Comparison of ENCODE assay signal across 18 cellular contexts in genomic region chr13:111298214-111298975, GRCh38. TPM values are rescaled to one million over a fixed set of nuclear protein-coding genes. Genes with fewer than 3 reads are reported as not detected.
DNase-seq lines count a peak whose midpoint lies in the region; ATAC-seq, FAIRE-seq and TF ChIP-seq lines count a peak whose summit lies in the region.
"Had no signal": no experiment of that assay in that cellular context is flagged by ENCODE, and none has a peak within 500 bp of the region (broad histone marks: within the 10 kb centered on the region; RNA-seq: fewer than 3 reads in every experiment).

No MANE protein-coding gene starts in this region.

- POLR2A ChIA-PET in activated CD4-positive, alpha-beta memory T cell treated with anti-CD3 and anti-CD28 coated beads, Interleukin-2, amount 10 ng/mL, durations not matched to agents 7 days and 5 days (lab: Charles Lee), result no interaction called here
- POLR2A ChIA-PET in activated CD4-positive, alpha-beta memory T cell treated with anti-CD3 and anti-CD28 coated beads for 36 hours (lab: Charles Lee), result no interaction called here

- no peaks in the 10 kb centered on the region for H3K27me3 Mint-ChIP-seq in activated CD4-positive, alpha-beta memory T cell treated with anti-CD3 and anti-CD28 coated beads, Interleukin-2, amount 10 ng/mL, durations not matched to agents 7 days and 5 days
- H3K27me3 Mint-ChIP-seq in activated CD4-positive, alpha-beta memory T cell treated with anti-CD3 and anti-CD28 coated beads for 36 hours, result no peaks in the 10 kb centered on the region
- H3K27me3 Mint-ChIP-seq in stimulated activated memory B cell treated with anti-CD40 and anti-IgM and Interleukin-4, amounts not matched to agents 10 μg/mL and 1 μg/mL and 100 μg/mL, for 72 hours, result no peaks in the 10 kb centered on the region
- no peaks in the 10 kb centered on the region for H3K27me3 Mint-ChIP-seq in activated T-cell treated with anti-CD3 and anti-CD28 coated beads, Interleukin-2, amount 50 U/mL, for 72 hours (ENCODE audit: low read depth)
- H3K27me3 Mint-ChIP-seq: CD4-positive, alpha-beta memory T cell had no signal

- intact Hi-C loops in activated CD4-positive, alpha-beta memory T cell treated with anti-CD3 and anti-CD28 coated beads for 36 hours (cut with micrococcal nuclease), result no loop called here
- intact Hi-C loops in kidney (cut with DNase I), result no loop called here

- no peak overlapping the region for H3K4me3 Mint-ChIP-seq in activated CD4-positive, alpha-beta memory T cell treated with anti-CD3 and anti-CD28 coated beads, Interleukin-2, amount 10 ng/mL, durations not matched to agents 7 days and 5 days
- no peak overlapping the region for H3K4me3 Mint-ChIP-seq in activated CD4-positive, alpha-beta memory T cell treated with anti-CD3 and anti-CD28 coated beads for 36 hours
- H3K4me3 Mint-ChIP-seq in stimulated activated memory B cell treated with anti-CD40 and anti-IgM and Interleukin-4, amounts not matched to agents 10 μg/mL and 1 μg/mL and 100 μg/mL, for 72 hours, result no peak overlapping the region
- H3K4me3 Mint-ChIP-seq in activated T-cell treated with anti-CD3 and anti-CD28 coated beads, Interleukin-2, amount 50 U/mL, for 72 hours, result no peak overlapping the region
- H3K4me3 Mint-ChIP-seq: CD14-positive monocyte; CD4-positive, alpha-beta memory T cell; GM23338; HFFc6 had no signal

- no peaks in the 10 kb centered on the region for H3K27me3 ChIP-seq in thymus (ENCODE audit: control insufficient read depth, insufficient read depth)
- H3K27me3 ChIP-seq: BLaER1 had no signal

- TF ChIP-seq CTCF in kidney (IDR thresholded peaks at IDR 0.05; ENCODE audit: borderline replicate concordance, extremely low read depth, insufficient read depth), result no peak

- H3K4me3 ChIP-seq in kidney (ENCODE audit: low read length in 2 of 2) (no peak overlapping the region), thymus (ENCODE audit: low read length) (no peak overlapping the region)
- H3K4me3 ChIP-seq: BLaER1, GM23338 had no signal

- H3K27ac Mint-ChIP-seq in activated CD4-positive, alpha-beta memory T cell treated with anti-CD3 and anti-CD28 coated beads, Interleukin-2, amount 10 ng/mL, durations not matched to agents 7 days and 5 days, result no peak overlapping the region
- H3K27ac Mint-ChIP-seq in activated CD4-positive, alpha-beta memory T cell treated with anti-CD3 and anti-CD28 coated beads for 36 hours, result no peak overlapping the region
- H3K27ac Mint-ChIP-seq in stimulated activated memory B cell treated with anti-CD40 and anti-IgM and Interleukin-4, amounts not matched to agents 10 μg/mL and 1 μg/mL and 100 μg/mL, for 72 hours, result no peak overlapping the region
- H3K27ac Mint-ChIP-seq in activated T-cell treated with anti-CD3 and anti-CD28 coated beads, Interleukin-2, amount 50 U/mL, for 72 hours, result no peak overlapping the region
- H3K27ac Mint-ChIP-seq: CD14-positive monocyte; CD4-positive, alpha-beta memory T cell; GM23338; HFFc6 had no signal

- 92% methylated on average over 13 of the region's 13 CpGs for WGBS in thymus

- CTCF ChIA-PET in activated CD4-positive, alpha-beta memory T cell treated with anti-CD3 and anti-CD28 coated beads, Interleukin-2, amount 10 ng/mL, durations not matched to agents 7 days and 5 days (lab: Charles Lee), result no interaction called here
- CTCF ChIA-PET in activated CD4-positive, alpha-beta memory T cell treated with anti-CD3 and anti-CD28 coated beads for 36 hours (lab: Charles Lee), result no interaction called here

- ATAC-seq in stimulated activated memory B cell treated with anti-CD40 and anti-IgM and Interleukin-4, amounts not matched to agents 10 μg/mL and 1 μg/mL and 100 μg/mL, for 72 hours, result no peak
- ATAC-seq in activated T-cell treated with anti-CD3 and anti-CD28 coated beads, Interleukin-2, amount 50 U/mL, for 72 hours (replicated peaks in 1 of 2), result no peak
- ATAC-seq: GM23338, HCT116 had no signal

- H3K4me1 ChIP-seq in kidney (ENCODE audit: control insufficient read depth in 1 of 2, insufficient read depth in 1 of 2, low read depth in 1 of 2, low read length in 2 of 2) (no peaks in the 10 kb centered on the region), thymus (ENCODE audit: control insufficient read depth, insufficient read depth, low read length) (peaks cover 7% of the 10 kb centered on the region)

- peaks cover 27% of the 10 kb centered on the region for H3K4me1 Mint-ChIP-seq in activated CD4-positive, alpha-beta memory T cell treated with anti-CD3 and anti-CD28 coated beads, Interleukin-2, amount 10 ng/mL, durations not matched to agents 7 days and 5 days
- peaks cover 20% of the 10 kb centered on the region for H3K4me1 Mint-ChIP-seq in activated CD4-positive, alpha-beta memory T cell treated with anti-CD3 and anti-CD28 coated beads for 36 hours (ENCODE audit: low read depth)
- peaks cover 7% of the 10 kb centered on the region for H3K4me1 Mint-ChIP-seq in stimulated activated memory B cell treated with anti-CD40 and anti-IgM and Interleukin-4, amounts not matched to agents 10 μg/mL and 1 μg/mL and 100 μg/mL, for 72 hours
- H3K4me1 Mint-ChIP-seq in activated T-cell treated with anti-CD3 and anti-CD28 coated beads, Interleukin-2, amount 50 U/mL, for 72 hours (ENCODE audit: low read depth), result no peaks in the 10 kb centered on the region
- H3K4me1 Mint-ChIP-seq: CD14-positive monocyte, GM23338 had no signal

- H3K36me3 ChIP-seq in kidney (ENCODE audit: control insufficient read depth in 1 of 2, insufficient read depth in 2 of 2, low read length in 2 of 2) (peaks cover 27 to 42% of the 10 kb centered on the region in 2 donors), thymus (ENCODE audit: control insufficient read depth, insufficient read depth) (peaks cover 52% of the 10 kb centered on the region)

- peak; percentile 12 for DNase-seq in activated CD4-positive, alpha-beta memory T cell treated with anti-CD3 and anti-CD28 coated beads, Interleukin-2, amount 10 ng/mL, durations not matched to agents 7 days and 5 days
- no peak for DNase-seq in activated CD4-positive, alpha-beta memory T cell treated with anti-CD3 and anti-CD28 coated beads for 36 hours
- DNase-seq in NCI-H1105 treated with DMSO at 0.1 percent for 48 hours (lab: John Stamatoyannopoulos, UW) (peak; percentile 50), kidney (peak; percentile 66)
- DNase-seq in activated T-cell treated with anti-CD3 and anti-CD28 coated beads, Interleukin-2, amount 50 U/mL, for 72 hours, result no peak
- DNase-seq in activated CD4-positive, CD25-positive, alpha-beta regulatory T cell (lab: John Stamatoyannopoulos, UW), result no peak
- DNase-seq: 8988T; CD4-positive, alpha-beta memory T cell; GF-D8; H7; HFFc6 had no signal

- H3K36me3 Mint-ChIP-seq in activated CD4-positive, alpha-beta memory T cell treated with anti-CD3 and anti-CD28 coated beads, Interleukin-2, amount 10 ng/mL, durations not matched to agents 7 days and 5 days (ENCODE audit: low read depth), result peaks cover 58% of the 10 kb centered on the region
- peaks cover 50% of the 10 kb centered on the region for H3K36me3 Mint-ChIP-seq in activated CD4-positive, alpha-beta memory T cell treated with anti-CD3 and anti-CD28 coated beads for 36 hours
- H3K36me3 Mint-ChIP-seq in stimulated activated memory B cell treated with anti-CD40 and anti-IgM and Interleukin-4, amounts not matched to agents 10 μg/mL and 1 μg/mL and 100 μg/mL, for 72 hours, result peaks cover 63% of the 10 kb centered on the region
- H3K36me3 Mint-ChIP-seq in activated T-cell treated with anti-CD3 and anti-CD28 coated beads, Interleukin-2, amount 50 U/mL, for 72 hours (ENCODE audit: insufficient read depth in 2 of 2), result peaks cover 3 to 13% of the 10 kb centered on the region in 2 donors

- H3K9ac ChIP-seq in kidney (ENCODE audit: low read length in 2 of 2), result no peak overlapping the region
- H3K9ac ChIP-seq: BLaER1 had no signal

- FAIRE-seq in kidney (lab: Jason Lieb, UNC), result no peak

- H3K27ac ChIP-seq in kidney (ENCODE audit: low read depth in 2 of 2, low read length in 2 of 2), result no peak overlapping the region
- peak overlapping the region; percentile 11 for H3K27ac ChIP-seq in thymus (ENCODE audit: low read depth)
- H3K27ac ChIP-seq: BLaER1 had no signal

- no peaks in the 10 kb centered on the region for H3K9me3 Mint-ChIP-seq in activated CD4-positive, alpha-beta memory T cell treated with anti-CD3 and anti-CD28 coated beads, Interleukin-2, amount 10 ng/mL, durations not matched to agents 7 days and 5 days
- no peaks in the 10 kb centered on the region for H3K9me3 Mint-ChIP-seq in activated CD4-positive, alpha-beta memory T cell treated with anti-CD3 and anti-CD28 coated beads for 36 hours
- H3K9me3 Mint-ChIP-seq in stimulated activated memory B cell treated with anti-CD40 and anti-IgM and Interleukin-4, amounts not matched to agents 10 μg/mL and 1 μg/mL and 100 μg/mL, for 72 hours, result no peaks in the 10 kb centered on the region
- H3K9me3 Mint-ChIP-seq in activated T-cell treated with anti-CD3 and anti-CD28 coated beads, Interleukin-2, amount 50 U/mL, for 72 hours, result no peaks in the 10 kb centered on the region
- H3K9me3 Mint-ChIP-seq: CD4-positive, alpha-beta memory T cell; GM23338; HFFc6 had no signal

- H3K9me3 ChIP-seq in kidney (ENCODE audit: control insufficient read depth in 1 of 2, low read length in 2 of 2) (no peaks in the 10 kb centered on the region), thymus (ENCODE audit: control insufficient read depth) (no peaks in the 10 kb centered on the region)
- H3K9me3 ChIP-seq: BLaER1 had no signal

RNA-seq across cellular contexts. Expression of gene TEX29, which starts 22.0 kb away (rescaled TPM):
- total RNA-seq in activated CD4-positive, alpha-beta memory T cell treated with anti-CD3 and anti-CD28 coated beads, Interleukin-2, amount 10 ng/mL, durations not matched to agents 7 days and 5 days, result under 1 TPM; 0.73 to 0.93 TPM
- under 1 TPM; 0.39 to 0.43 TPM for total RNA-seq in activated CD4-positive, alpha-beta memory T cell treated with anti-CD3 and anti-CD28 coated beads for 36 hours
- total RNA-seq in kidney, result not detected
- polyA plus RNA-seq in kidney (ENCODE audit: insufficient read depth, low read depth, low replicate concordance) (not detected), thymus (10.1 TPM)
- 1 to 10 TPM; 1.1 to 1.5 TPM for total RNA-seq in activated T-cell treated with anti-CD3 and anti-CD28 coated beads, Interleukin-2, amount 50 U/mL, for 72 hours
- total RNA-seq: GM23338, H7, HT-29 had no signal

Comparison
In these comparisons a context has a peak if more than half of its experiments do, and no peak if none do; other contexts are left out.
1. DNase-seq: peak in activated CD4-positive, alpha-beta memory T cell treated with anti-CD3 and anti-CD28 coated beads, Interleukin-2, amount 10 ng/mL, durations not matched to agents 7 days and 5 days (single experiment), NCI-H1105 treated with DMSO at 0.1 percent for 48 hours (single experiment) and kidney (single experiment); none in activated CD4-positive, alpha-beta memory T cell treated with anti-CD3 and anti-CD28 coated beads for 36 hours (single experiment), activated T-cell treated with anti-CD3 and anti-CD28 coated beads, Interleukin-2, amount 50 U/mL, for 72 hours (0 of 2) and activated CD4-positive, CD25-positive, alpha-beta regulatory T cell (0 of 4).